Comparison of ENCODE assay signal across 11 cellular contexts in the genomic region with DNA sequence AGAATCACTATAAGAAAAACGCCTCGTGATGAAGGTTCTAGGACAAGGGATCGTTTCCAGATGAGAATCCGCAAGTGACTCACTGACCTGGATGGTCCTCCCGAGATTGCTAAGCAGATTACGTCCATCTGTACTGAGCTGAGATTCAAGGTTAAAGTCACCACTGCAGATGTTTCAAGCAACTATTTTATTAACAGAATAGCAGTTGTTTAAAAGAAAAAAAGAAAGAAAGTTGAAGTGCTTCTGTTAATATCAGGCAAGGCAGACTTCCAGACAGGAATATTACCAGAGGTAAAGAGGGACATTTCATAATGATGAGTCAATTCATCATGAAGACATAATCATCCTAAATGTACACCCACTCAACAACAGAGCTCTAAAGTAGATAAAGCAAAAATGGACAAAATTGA. TPM values are rescaled to one million over a fixed set of nuclear protein-coding genes. Genes with fewer than 3 reads are reported as not detected.
DNase-seq lines count a peak whose midpoint lies in the region; ATAC-seq, FAIRE-seq and TF ChIP-seq lines count a peak whose summit lies in the region.
"Had no signal": no experiment of that assay in that cellular context is flagged by ENCODE, and none has a peak within 500 bp of the region (broad histone marks: within the 10 kb centered on the region; RNA-seq: fewer than 3 reads in every experiment).

No MANE protein-coding gene starts in this region.

- no peaks in the 10 kb centered on the region for H3K9me3 ChIP-seq in left lung
- H3K9me3 ChIP-seq in testis: no peaks in the 10 kb centered on the region
- H3K9me3 ChIP-seq: BLaER1, Peyer's patch had no signal

- FAIRE-seq in urothelium cell line (lab: Jason Lieb, UNC): no peak

- WGBS in testis, 2 donors: 25 to 38% methylated on average over 6 of the region's 6 CpGs

- H3K9me3 Mint-ChIP-seq in activated naive CD8-positive, alpha-beta T cell (ENCODE audit: low read depth): no peaks in the 10 kb centered on the region
- no peaks in the 10 kb centered on the region for H3K9me3 Mint-ChIP-seq in activated naive CD8-positive, alpha-beta T cell treated with anti-CD3 and anti-CD28 coated beads for 36 hours

- ATAC-seq in left lung (no peak), HG03378 (IDR thresholded peaks at IDR 0.05; ENCODE audit: unreplicated experiment) (no peak)

- peak overlapping the region; percentile 61 for H3K27ac ChIP-seq in brain microvascular endothelial cell
- H3K27ac ChIP-seq in left lung: peak overlapping the region; percentile 65 to 67
- H3K27ac ChIP-seq in testis: peak overlapping the region in 1 of 2 donors; percentile 48
- H3K27ac ChIP-seq: BLaER1 had no signal

- H3K4me1 ChIP-seq in left lung (peaks cover 25 to 92% of the 10 kb centered on the region in 2 donors), testis (peaks cover 35% of the 10 kb centered on the region)

- H3K27me3 ChIP-seq in brain microvascular endothelial cell (replicated peaks) (no peaks in the 10 kb centered on the region), left lung (no peaks in the 10 kb centered on the region), testis (no peaks in the 10 kb centered on the region)
- H3K27me3 ChIP-seq: Peyer's patch had no signal

- no peak for DNase-seq in activated naive CD8-positive, alpha-beta T cell treated with anti-CD3 and anti-CD28 coated beads for 36 hours
- DNase-seq in brain microvascular endothelial cell (peak; percentile 70), left lung (no peak), urothelium cell line (ENCODE audit: low spot score) (peak; percentile 33), testis (no peak), NOMO-1 (lab: John Stamatoyannopoulos, UW; ENCODE audit: unreplicated experiment in 2 of 2) (no peak)
- DNase-seq: Karpas-422, Peyer's patch had no signal

- TF ChIP-seq CTCF in brain microvascular endothelial cell (IDR thresholded peaks at IDR 0.05; ENCODE audit: low read depth, low read length, missing control alignments) (no peak), left lung (IDR thresholded peaks at IDR 0.05) (no peak), testis (IDR thresholded peaks at IDR 0.05) (no peak)

- no peaks in the 10 kb centered on the region for H3K27me3 Mint-ChIP-seq in activated naive CD8-positive, alpha-beta T cell
- no peaks in the 10 kb centered on the region for H3K27me3 Mint-ChIP-seq in activated naive CD8-positive, alpha-beta T cell treated with anti-CD3 and anti-CD28 coated beads for 36 hours

- H3K27ac Mint-ChIP-seq in activated naive CD8-positive, alpha-beta T cell: peak overlapping the region; percentile 64
- H3K27ac Mint-ChIP-seq in activated naive CD8-positive, alpha-beta T cell treated with anti-CD3 and anti-CD28 coated beads for 36 hours: no peak overlapping the region

- H3K36me3 ChIP-seq in brain microvascular endothelial cell (replicated peaks): peaks cover 17% of the 10 kb centered on the region
- no peaks in the 10 kb centered on the region for H3K36me3 ChIP-seq in left lung
- no peaks in the 10 kb centered on the region for H3K36me3 ChIP-seq in testis (ENCODE audit: low read depth, missing control alignments)
- H3K36me3 ChIP-seq: BLaER1, Peyer's patch had no signal

- in situ Hi-C loops in brain microvascular endothelial cell (cut with HindIII; ENCODE audit: low pct_ligation_motif_present, low sequenced_read_pairs): no loop called here

- intact Hi-C loops in left lung (cut with DNase I) (no loop called here), testis (cut with DNase I; ENCODE audit: low total_unique reads) (no loop called here)

- H3K4me3 Mint-ChIP-seq in activated naive CD8-positive, alpha-beta T cell: peak overlapping the region; percentile 30
- H3K4me3 Mint-ChIP-seq in activated naive CD8-positive, alpha-beta T cell treated with anti-CD3 and anti-CD28 coated beads for 36 hours: no peak overlapping the region

- no peak overlapping the region for H3K4me3 ChIP-seq in brain microvascular endothelial cell (ENCODE audit: low read depth, low read length)
- H3K4me3 ChIP-seq in left lung: no peak overlapping the region
- no peak overlapping the region for H3K4me3 ChIP-seq in testis
- H3K4me3 ChIP-seq: BLaER1, Peyer's patch had no signal

- no peak for TF ChIP-seq POLR2A in testis (IDR thresholded peaks at IDR 0.05)

- peaks cover 3% of the 10 kb centered on the region for H3K36me3 Mint-ChIP-seq in activated naive CD8-positive, alpha-beta T cell
- H3K36me3 Mint-ChIP-seq in activated naive CD8-positive, alpha-beta T cell treated with anti-CD3 and anti-CD28 coated beads for 36 hours: peaks cover 9% of the 10 kb centered on the region

- H3K4me1 Mint-ChIP-seq in activated naive CD8-positive, alpha-beta T cell (ENCODE audit: low read depth): peaks cover 76% of the 10 kb centered on the region
- H3K4me1 Mint-ChIP-seq in activated naive CD8-positive, alpha-beta T cell treated with anti-CD3 and anti-CD28 coated beads for 36 hours: peaks cover 58% of the 10 kb centered on the region

RNA-seq across cellular contexts. Expression of a gene that starts 17.9 kb away (rescaled TPM):
- total RNA-seq in activated naive CD8-positive, alpha-beta T cell treated with anti-CD3 and anti-CD28 coated beads for 36 hours: 10 to 100 TPM; 37.1 to 39.2 TPM
- total RNA-seq in left lung (100 to 1,000 TPM in 1 of 2 donors, 10 to 100 TPM in 1; 90.7 to 111 TPM), testis (10 to 100 TPM; 81.8 to 84.9 TPM)
- polyA plus RNA-seq in testis (ENCODE audit: insufficient read depth, low read depth, low replicate concordance): 89.6 TPM

RNA-seq across cellular contexts. Expression of a gene that starts 44.1 kb away (rescaled TPM):
- total RNA-seq in activated naive CD8-positive, alpha-beta T cell treated with anti-CD3 and anti-CD28 coated beads for 36 hours: 1,000 to 10,000 TPM; 1,075 to 1,133 TPM
- total RNA-seq in left lung: 1,000 to 10,000 TPM; 6,889 to 7,719 TPM
- under 1 TPM; under 0.01 TPM for total RNA-seq in testis
- not detected for polyA plus RNA-seq in testis (ENCODE audit: insufficient read depth, low read depth, low replicate concordance)

RNA-seq across cellular contexts. Expression of a gene that starts 45.4 kb away (rescaled TPM):
- total RNA-seq in activated naive CD8-positive, alpha-beta T cell treated with anti-CD3 and anti-CD28 coated beads for 36 hours: 100 to 1,000 TPM; 768 to 829 TPM
- total RNA-seq in left lung (1,000 to 10,000 TPM; 3,185 to 3,518 TPM), testis (under 1 TPM; under 0.01 TPM)
- polyA plus RNA-seq in testis (ENCODE audit: insufficient read depth, low read depth, low replicate concordance): not detected

RNA-seq across cellular contexts. Expression of a gene that starts 46.7 kb away (rescaled TPM):
- 1,000 to 10,000 TPM; 3,852 to 4,173 TPM for total RNA-seq in activated naive CD8-positive, alpha-beta T cell treated with anti-CD3 and anti-CD28 coated beads for 36 hours
- total RNA-seq in left lung (1,000 to 10,000 TPM; 1,565 to 1,940 TPM), testis (1,000 to 10,000 TPM in 1 of 2 donors, 100 to 1,000 TPM in 1; 733 to 1,607 TPM)
- polyA plus RNA-seq in testis (ENCODE audit: insufficient read depth, low read depth, low replicate concordance): 1,137 TPM

RNA-seq across cellular contexts. Expression of a gene that starts 53.1 kb away (rescaled TPM):
- total RNA-seq in activated naive CD8-positive, alpha-beta T cell treated with anti-CD3 and anti-CD28 coated beads for 36 hours: 100 to 1,000 TPM; 143 to 146 TPM
- total RNA-seq in left lung (10 to 100 TPM; 69.2 to 89.4 TPM), testis (100 to 1,000 TPM; 104 to 164 TPM)
- polyA plus RNA-seq in testis (ENCODE audit: insufficient read depth, low read depth, low replicate concordance): 66.3 TPM

Comparison
In these comparisons a context has a peak if more than half of its experiments do, and no peak if none do; other contexts are left out.
1. DNase-seq: peak in brain microvascular endothelial cell (single experiment) and urothelium cell line (single experiment); none in activated naive CD8-positive, alpha-beta T cell treated with anti-CD3 and anti-CD28 coated beads for 36 hours (single experiment), left lung (0 of 2), testis (single experiment) and NOMO-1 (0 of 2).
2. RNA of a gene that starts 44.1 kb away (total RNA-seq): 6,889 to 7,719 TPM in left lung and 1,075 to 1,133 TPM in activated naive CD8-positive, alpha-beta T cell treated with anti-CD3 and anti-CD28 coated beads for 36 hours; under 0.01 TPM in testis; every median in the first group is over 1,000 times any median in the second.
3. RNA of a gene that starts 45.4 kb away (total RNA-seq): 3,185 to 3,518 TPM in left lung and 768 to 829 TPM in activated naive CD8-positive, alpha-beta T cell treated with anti-CD3 and anti-CD28 coated beads for 36 hours; under 0.01 TPM in testis; every median in the first group is over 100 times any median in the second.